Comparison of ENCODE assay signal across 2 cellular contexts in the genomic region with DNA sequence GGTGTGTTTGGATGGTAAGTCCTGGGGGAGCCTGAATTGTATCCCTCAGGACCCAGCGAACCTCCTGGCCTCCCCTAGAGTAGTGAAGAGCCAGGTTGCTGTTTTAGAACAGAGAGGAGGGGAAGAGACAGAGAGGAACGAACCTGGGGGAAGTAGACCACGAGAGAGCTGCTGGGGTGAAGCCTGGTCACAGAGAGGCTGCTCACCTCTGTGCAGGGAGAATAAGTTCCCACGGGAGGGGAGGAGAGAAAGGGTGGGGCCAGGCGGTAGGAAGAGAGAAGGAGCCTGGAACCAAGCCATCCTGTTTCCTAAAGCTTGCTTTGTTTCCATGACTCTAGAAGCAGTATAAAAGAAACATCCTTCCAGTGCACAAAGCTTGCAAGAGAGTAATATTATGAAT.
TF ChIP-seq lines count a peak whose summit lies in the region.

No MANE protein-coding gene starts in this region.

TF ChIP-seq in SK-N-SH, 30 proteins besides CTCF, POLR2A, EP300 and RAD21 (continued from another document):
- TF ChIP-seq ZBTB33 (IDR thresholded peaks at IDR 0.05; ENCODE audit: borderline replicate concordance, low read depth) (no peak), POLR2AphosphoS5 (IDR thresholded peaks at IDR 0.05; ENCODE audit: low read depth, low read length) (no peak), TEAD4 (IDR thresholded peaks at IDR 0.05; ENCODE audit: borderline replicate concordance, insufficient read depth) (no peak), FOXJ3 (CRISPR knock-in tag; IDR thresholded peaks at IDR 0.05) (no peak), SMC3 (IDR thresholded peaks at IDR 0.05; ENCODE audit: low read depth, low read length) (no peak), YY1 (IDR thresholded peaks at IDR 0.05; ENCODE audit: low read depth) (no peak), EZH2phosphoT487 (IDR thresholded peaks at IDR 0.05; ENCODE audit: borderline replicate concordance, low read depth) (no peak)
- TF ChIP-seq, protein P1, sequence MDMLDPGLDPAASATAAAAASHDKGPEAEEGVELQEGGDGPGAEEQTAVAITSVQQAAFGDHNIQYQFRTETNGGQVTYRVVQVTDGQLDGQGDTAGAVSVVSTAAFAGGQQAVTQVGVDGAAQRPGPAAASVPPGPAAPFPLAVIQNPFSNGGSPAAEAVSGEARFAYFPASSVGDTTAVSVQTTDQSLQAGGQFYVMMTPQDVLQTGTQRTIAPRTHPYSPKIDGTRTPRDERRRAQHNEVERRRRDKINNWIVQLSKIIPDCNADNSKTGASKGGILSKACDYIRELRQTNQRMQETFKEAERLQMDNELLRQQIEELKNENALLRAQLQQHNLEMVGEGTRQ (IDR thresholded peaks at IDR 0.05; ENCODE audit: borderline replicate concordance, low read depth, low read length): no peak
- TF ChIP-seq, protein P2, sequence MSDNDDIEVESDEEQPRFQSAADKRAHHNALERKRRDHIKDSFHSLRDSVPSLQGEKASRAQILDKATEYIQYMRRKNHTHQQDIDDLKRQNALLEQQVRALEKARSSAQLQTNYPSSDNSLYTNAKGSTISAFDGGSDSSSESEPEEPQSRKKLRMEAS (IDR thresholded peaks at IDR 0.05; ENCODE audit: low read depth): no peak
TF ChIP-seq in SK-N-SH: peak in this region for 0.

TF ChIP-seq in SK-N-SH treated with all-trans-retinoic acid at 6 μM for 48 hours, 23 proteins besides CTCF, POLR2A, EP300 and RAD21 (continued from another document):
- TF ChIP-seq, protein P3, sequence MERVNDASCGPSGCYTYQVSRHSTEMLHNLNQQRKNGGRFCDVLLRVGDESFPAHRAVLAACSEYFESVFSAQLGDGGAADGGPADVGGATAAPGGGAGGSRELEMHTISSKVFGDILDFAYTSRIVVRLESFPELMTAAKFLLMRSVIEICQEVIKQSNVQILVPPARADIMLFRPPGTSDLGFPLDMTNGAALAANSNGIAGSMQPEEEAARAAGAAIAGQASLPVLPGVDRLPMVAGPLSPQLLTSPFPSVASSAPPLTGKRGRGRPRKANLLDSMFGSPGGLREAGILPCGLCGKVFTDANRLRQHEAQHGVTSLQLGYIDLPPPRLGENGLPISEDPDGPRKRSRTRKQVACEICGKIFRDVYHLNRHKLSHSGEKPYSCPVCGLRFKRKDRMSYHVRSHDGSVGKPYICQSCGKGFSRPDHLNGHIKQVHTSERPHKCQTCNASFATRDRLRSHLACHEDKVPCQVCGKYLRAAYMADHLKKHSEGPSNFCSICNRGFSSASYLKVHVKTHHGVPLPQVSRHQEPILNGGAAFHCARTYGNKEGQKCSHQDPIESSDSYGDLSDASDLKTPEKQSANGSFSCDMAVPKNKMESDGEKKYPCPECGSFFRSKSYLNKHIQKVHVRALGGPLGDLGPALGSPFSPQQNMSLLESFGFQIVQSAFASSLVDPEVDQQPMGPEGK (CRISPR knock-in tag; IDR thresholded peaks at IDR 0.05; ENCODE audit: borderline replicate concordance): no peak
- no peak for TF ChIP-seq GLIS3 (CRISPR knock-in tag; IDR thresholded peaks at IDR 0.05)
- no peak for TF ChIP-seq ESRRG (CRISPR knock-in tag; IDR thresholded peaks at IDR 0.05)
- no peak for TF ChIP-seq POU6F1 (CRISPR knock-in tag; IDR thresholded peaks at IDR 0.05; ENCODE audit: borderline replicate concordance, low read depth)
- TF ChIP-seq RARB (CRISPR knock-in tag; IDR thresholded peaks at IDR 0.05): no peak
